2 cellular contexts compared by ENCODE assay signal in the genomic region with DNA sequence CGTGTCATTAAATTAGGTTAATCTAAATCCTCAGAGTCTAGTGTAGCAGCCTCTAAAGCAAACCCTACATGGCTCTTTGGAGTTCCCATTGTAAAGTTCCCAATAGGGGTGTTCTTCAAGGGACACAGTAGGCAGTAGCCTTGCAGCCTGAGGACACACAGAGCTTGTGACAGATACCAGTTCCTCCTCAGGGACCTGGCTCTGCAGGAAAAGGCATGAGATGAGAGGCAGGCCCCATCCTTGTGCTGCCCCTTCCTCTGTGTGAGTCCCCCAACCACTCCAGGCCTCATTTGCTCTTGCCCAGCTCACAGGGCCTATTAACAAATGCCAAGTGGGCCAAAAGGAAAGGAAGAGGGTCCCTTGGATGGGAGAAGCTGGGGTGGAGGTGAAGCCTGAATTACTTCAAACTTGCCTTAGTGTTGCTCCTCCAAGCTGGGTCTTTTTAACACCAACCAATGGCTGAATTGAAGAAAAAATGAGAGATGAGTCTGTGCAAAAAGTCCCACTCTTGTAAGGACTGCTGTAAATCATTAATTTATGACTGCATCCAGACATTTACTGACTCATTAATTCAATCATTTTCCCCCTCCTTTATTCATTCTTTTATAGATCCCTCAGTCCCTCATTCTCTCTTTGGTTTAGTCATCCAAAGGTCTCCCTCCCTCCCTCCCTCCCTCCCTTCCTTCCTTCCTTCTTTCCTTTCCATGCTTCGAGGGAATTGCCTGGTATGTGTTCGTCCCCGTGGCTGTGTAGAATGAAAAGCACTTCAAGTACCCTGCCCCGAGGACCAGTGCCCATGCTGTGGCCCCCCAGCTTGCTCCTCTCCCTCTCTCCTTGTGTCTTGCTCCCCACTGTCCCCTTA.
A peak's percentile ranks its signal among the peaks of the same experiment; 100 is the strongest.
TF ChIP-seq lines count a peak whose summit lies in the region.

No MANE protein-coding gene starts in this region.

TF ChIP-seq in IMR-90, 13 proteins besides CTCF, POLR2A, EP300 and RAD21:
- TF ChIP-seq BHLHE40 (IDR thresholded peaks at IDR 0.05; ENCODE audit: low read depth, low read length) (no peak), USF2 (IDR thresholded peaks at IDR 0.05; ENCODE audit: low read depth, low read length) (no peak), CHD1 (IDR thresholded peaks at IDR 0.05; ENCODE audit: low read depth, low read length) (no peak), NFE2L2 (IDR thresholded peaks at IDR 0.05; ENCODE audit: low read depth, low read length) (no peak), CEBPB (IDR thresholded peaks at IDR 0.05; ENCODE audit: low read depth, low read length) (no peak)

TF ChIP-seq in K562, 482 proteins besides CTCF, POLR2A, EP300 and RAD21:
- TF ChIP-seq KAT2B (IDR thresholded peaks at IDR 0.05; ENCODE audit: low read depth, low read length), result no peak
- no peak for TF ChIP-seq ZSCAN29 (IDR thresholded peaks at IDR 0.05)
- TF ChIP-seq, protein P1, sequence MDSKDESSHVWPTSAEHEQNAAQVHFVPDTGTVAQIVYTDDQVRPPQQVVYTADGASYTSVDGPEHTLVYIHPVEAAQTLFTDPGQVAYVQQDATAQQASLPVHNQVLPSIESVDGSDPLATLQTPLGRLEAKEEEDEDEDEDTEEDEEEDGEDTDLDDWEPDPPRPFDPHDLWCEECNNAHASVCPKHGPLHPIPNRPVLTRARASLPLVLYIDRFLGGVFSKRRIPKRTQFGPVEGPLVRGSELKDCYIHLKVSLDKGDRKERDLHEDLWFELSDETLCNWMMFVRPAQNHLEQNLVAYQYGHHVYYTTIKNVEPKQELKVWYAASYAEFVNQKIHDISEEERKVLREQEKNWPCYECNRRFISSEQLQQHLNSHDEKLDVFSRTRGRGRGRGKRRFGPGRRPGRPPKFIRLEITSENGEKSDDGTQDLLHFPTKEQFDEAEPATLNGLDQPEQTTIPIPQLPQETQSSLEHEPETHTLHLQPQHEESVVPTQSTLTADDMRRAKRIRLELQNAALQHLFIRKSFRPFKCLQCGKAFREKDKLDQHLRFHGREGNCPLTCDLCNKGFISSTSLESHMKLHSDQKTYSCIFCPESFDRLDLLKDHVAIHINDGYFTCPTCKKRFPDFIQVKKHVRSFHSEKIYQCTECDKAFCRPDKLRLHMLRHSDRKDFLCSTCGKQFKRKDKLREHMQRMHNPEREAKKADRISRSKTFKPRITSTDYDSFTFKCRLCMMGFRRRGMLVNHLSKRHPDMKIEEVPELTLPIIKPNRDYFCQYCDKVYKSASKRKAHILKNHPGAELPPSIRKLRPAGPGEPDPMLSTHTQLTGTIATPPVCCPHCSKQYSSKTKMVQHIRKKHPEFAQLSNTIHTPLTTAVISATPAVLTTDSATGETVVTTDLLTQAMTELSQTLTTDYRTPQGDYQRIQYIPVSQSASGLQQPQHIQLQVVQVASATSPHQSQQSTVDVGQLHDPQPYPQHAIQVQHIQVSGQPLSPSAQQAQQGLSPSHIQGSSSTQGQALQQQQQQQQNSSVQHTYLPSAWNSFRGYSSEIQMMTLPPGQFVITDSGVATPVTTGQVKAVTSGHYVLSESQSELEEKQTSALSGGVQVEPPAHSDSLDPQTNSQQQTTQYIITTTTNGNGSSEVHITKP (IDR thresholded peaks at IDR 0.05; ENCODE audit: partially characterized antibody), result peak; percentile 80
